1 cellular context compared by ENCODE assay signal in the genomic region with DNA sequence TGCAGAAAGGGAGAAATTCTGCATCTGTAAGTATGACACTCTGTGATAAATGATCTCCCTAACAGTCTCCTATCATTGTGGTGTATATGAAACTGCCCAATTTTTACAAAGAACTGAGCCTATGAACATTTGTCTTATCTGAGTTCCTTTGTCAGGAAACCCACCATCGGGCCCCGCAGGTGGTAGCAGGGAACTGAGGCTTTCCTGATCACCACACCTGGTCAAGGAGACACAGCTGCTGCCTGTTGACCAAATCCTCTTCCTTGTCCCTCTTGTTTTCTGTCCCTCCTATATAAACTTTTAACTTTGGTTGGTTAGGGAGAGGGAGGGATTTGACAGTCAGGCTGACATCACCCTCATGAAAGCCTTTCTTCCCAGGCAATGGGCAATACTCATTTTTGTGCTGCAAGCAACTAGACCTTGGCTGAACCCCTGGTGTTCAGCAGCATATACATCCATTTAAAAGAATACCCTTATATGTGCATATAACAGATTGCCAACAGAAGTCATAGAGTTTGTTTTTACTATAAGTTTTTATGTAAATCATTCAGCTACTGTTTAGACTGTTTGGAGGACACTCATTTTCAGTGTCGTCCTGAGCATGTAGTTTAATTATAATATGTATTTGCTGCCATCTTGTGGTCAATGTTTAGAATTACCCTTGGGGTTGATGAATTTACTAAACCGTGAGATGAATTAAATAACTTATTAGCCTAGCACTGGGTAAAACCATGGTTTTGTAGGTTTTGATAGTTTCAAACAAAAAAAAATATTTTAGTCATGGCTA.
TF ChIP-seq lines count a peak whose summit lies in the region.

No MANE protein-coding gene starts in this region.

TF ChIP-seq in K562, 482 proteins besides CTCF, POLR2A, EP300 and RAD21 (continued from another document and continues in another):
- TF ChIP-seq, protein P1, sequence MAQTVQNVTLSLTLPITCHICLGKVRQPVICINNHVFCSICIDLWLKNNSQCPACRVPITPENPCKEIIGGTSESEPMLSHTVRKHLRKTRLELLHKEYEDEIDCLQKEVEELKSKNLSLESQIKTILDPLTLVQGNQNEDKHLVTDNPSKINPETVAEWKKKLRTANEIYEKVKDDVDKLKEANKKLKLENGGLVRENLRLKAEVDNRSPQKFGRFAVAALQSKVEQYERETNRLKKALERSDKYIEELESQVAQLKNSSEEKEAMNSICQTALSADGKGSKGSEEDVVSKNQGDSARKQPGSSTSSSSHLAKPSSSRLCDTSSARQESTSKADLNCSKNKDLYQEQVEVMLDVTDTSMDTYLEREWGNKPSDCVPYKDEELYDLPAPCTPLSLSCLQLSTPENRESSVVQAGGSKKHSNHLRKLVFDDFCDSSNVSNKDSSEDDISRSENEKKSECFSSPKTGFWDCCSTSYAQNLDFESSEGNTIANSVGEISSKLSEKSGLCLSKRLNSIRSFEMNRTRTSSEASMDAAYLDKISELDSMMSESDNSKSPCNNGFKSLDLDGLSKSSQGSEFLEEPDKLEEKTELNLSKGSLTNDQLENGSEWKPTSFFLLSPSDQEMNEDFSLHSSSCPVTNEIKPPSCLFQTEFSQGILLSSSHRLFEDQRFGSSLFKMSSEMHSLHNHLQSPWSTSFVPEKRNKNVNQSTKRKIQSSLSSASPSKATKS (CRISPR knock-in tag; IDR thresholded peaks at IDR 0.05): no peak
- no peak for TF ChIP-seq MTA2 (IDR thresholded peaks at IDR 0.05; ENCODE audit: low read depth)
- TF ChIP-seq, protein P2, sequence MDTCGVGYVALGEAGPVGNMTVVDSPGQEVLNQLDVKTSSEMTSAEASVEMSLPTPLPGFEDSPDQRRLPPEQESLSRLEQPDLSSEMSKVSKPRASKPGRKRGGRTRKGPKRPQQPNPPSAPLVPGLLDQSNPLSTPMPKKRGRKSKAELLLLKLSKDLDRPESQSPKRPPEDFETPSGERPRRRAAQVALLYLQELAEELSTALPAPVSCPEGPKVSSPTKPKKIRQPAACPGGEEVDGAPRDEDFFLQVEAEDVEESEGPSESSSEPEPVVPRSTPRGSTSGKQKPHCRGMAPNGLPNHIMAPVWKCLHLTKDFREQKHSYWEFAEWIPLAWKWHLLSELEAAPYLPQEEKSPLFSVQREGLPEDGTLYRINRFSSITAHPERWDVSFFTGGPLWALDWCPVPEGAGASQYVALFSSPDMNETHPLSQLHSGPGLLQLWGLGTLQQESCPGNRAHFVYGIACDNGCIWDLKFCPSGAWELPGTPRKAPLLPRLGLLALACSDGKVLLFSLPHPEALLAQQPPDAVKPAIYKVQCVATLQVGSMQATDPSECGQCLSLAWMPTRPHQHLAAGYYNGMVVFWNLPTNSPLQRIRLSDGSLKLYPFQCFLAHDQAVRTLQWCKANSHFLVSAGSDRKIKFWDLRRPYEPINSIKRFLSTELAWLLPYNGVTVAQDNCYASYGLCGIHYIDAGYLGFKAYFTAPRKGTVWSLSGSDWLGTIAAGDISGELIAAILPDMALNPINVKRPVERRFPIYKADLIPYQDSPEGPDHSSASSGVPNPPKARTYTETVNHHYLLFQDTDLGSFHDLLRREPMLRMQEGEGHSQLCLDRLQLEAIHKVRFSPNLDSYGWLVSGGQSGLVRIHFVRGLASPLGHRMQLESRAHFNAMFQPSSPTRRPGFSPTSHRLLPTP (IDR thresholded peaks at IDR 0.05; ENCODE audit: borderline replicate concordance, extremely low read depth, insufficient read length): no peak
- TF ChIP-seq JUND (IDR thresholded peaks at IDR 0.05; ENCODE audit: borderline replicate concordance, low read depth, low read length): no peak
- TF ChIP-seq JUND (tag; IDR thresholded peaks at IDR 0.05; ENCODE audit: borderline replicate concordance, low read depth, low read length): peak; percentile 19; the same call in 1 of the 3 replicates
- TF ChIP-seq POLR2H (tag; IDR thresholded peaks at IDR 0.05; ENCODE audit: low read depth): no peak
- TF ChIP-seq, protein P3, sequence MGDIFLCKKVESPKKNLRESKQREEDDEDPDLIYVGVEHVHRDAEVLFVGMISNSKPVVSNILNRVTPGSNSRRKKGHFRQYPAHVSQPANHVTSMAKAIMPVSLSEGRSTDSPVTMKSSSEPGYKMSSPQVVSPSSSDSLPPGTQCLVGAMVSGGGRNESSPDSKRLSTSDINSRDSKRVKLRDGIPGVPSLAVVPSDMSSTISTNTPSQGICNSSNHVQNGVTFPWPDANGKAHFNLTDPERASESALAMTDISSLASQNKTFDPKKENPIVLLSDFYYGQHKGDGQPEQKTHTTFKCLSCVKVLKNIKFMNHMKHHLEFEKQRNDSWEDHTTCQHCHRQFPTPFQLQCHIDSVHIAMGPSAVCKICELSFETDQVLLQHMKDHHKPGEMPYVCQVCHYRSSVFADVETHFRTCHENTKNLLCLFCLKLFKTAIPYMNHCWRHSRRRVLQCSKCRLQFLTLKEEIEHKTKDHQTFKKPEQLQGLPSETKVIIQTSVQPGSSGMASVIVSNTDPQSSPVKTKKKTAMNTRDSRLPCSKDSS (IDR thresholded peaks at IDR 0.05; ENCODE audit: low read depth, partially characterized antibody): peak; percentile 89
- TF ChIP-seq, protein P4, sequence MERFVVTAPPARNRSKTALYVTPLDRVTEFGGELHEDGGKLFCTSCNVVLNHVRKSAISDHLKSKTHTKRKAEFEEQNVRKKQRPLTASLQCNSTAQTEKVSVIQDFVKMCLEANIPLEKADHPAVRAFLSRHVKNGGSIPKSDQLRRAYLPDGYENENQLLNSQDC (CRISPR knock-in tag; IDR thresholded peaks at IDR 0.05): no peak
- no peak for TF ChIP-seq HDAC8 (tag; IDR thresholded peaks at IDR 0.05)
- peak; percentile 78 for TF ChIP-seq SMC3 (conservative IDR thresholded peaks at IDR 0.05; ENCODE audit: insufficient read depth, low read depth, low read length)
- TF ChIP-seq, protein P5, sequence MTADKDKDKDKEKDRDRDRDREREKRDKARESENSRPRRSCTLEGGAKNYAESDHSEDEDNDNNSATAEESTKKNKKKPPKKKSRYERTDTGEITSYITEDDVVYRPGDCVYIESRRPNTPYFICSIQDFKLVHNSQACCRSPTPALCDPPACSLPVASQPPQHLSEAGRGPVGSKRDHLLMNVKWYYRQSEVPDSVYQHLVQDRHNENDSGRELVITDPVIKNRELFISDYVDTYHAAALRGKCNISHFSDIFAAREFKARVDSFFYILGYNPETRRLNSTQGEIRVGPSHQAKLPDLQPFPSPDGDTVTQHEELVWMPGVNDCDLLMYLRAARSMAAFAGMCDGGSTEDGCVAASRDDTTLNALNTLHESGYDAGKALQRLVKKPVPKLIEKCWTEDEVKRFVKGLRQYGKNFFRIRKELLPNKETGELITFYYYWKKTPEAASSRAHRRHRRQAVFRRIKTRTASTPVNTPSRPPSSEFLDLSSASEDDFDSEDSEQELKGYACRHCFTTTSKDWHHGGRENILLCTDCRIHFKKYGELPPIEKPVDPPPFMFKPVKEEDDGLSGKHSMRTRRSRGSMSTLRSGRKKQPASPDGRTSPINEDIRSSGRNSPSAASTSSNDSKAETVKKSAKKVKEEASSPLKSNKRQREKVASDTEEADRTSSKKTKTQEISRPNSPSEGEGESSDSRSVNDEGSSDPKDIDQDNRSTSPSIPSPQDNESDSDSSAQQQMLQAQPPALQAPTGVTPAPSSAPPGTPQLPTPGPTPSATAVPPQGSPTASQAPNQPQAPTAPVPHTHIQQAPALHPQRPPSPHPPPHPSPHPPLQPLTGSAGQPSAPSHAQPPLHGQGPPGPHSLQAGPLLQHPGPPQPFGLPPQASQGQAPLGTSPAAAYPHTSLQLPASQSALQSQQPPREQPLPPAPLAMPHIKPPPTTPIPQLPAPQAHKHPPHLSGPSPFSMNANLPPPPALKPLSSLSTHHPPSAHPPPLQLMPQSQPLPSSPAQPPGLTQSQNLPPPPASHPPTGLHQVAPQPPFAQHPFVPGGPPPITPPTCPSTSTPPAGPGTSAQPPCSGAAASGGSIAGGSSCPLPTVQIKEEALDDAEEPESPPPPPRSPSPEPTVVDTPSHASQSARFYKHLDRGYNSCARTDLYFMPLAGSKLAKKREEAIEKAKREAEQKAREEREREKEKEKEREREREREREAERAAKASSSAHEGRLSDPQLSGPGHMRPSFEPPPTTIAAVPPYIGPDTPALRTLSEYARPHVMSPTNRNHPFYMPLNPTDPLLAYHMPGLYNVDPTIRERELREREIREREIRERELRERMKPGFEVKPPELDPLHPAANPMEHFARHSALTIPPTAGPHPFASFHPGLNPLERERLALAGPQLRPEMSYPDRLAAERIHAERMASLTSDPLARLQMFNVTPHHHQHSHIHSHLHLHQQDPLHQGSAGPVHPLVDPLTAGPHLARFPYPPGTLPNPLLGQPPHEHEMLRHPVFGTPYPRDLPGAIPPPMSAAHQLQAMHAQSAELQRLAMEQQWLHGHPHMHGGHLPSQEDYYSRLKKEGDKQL (CRISPR knock-in tag; IDR thresholded peaks at IDR 0.05; ENCODE audit: borderline replicate concordance): no peak
- no peak for TF ChIP-seq ZSCAN32 (CRISPR knock-in tag; IDR thresholded peaks at IDR 0.05)
- TF ChIP-seq, protein P6, sequence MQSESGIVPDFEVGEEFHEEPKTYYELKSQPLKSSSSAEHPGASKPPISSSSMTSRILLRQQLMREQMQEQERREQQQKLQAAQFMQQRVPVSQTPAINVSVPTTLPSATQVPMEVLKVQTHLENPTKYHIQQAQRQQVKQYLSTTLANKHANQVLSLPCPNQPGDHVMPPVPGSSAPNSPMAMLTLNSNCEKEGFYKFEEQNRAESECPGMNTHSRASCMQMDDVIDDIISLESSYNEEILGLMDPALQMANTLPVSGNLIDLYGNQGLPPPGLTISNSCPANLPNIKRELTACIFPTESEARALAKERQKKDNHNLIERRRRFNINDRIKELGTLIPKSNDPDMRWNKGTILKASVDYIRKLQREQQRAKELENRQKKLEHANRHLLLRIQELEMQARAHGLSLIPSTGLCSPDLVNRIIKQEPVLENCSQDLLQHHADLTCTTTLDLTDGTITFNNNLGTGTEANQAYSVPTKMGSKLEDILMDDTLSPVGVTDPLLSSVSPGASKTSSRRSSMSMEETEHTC (IDR thresholded peaks at IDR 0.05): no peak
- TF ChIP-seq, protein P7, sequence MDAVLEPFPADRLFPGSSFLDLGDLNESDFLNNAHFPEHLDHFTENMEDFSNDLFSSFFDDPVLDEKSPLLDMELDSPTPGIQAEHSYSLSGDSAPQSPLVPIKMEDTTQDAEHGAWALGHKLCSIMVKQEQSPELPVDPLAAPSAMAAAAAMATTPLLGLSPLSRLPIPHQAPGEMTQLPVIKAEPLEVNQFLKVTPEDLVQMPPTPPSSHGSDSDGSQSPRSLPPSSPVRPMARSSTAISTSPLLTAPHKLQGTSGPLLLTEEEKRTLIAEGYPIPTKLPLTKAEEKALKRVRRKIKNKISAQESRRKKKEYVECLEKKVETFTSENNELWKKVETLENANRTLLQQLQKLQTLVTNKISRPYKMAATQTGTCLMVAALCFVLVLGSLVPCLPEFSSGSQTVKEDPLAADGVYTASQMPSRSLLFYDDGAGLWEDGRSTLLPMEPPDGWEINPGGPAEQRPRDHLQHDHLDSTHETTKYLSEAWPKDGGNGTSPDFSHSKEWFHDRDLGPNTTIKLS (IDR thresholded peaks at IDR 0.05; ENCODE audit: borderline replicate concordance, low read depth): no peak
- TF ChIP-seq CC2D1A (IDR thresholded peaks at IDR 0.05): peak; percentile 29; the same call in 1 of the 2 replicates
- TF ChIP-seq, protein P8, sequence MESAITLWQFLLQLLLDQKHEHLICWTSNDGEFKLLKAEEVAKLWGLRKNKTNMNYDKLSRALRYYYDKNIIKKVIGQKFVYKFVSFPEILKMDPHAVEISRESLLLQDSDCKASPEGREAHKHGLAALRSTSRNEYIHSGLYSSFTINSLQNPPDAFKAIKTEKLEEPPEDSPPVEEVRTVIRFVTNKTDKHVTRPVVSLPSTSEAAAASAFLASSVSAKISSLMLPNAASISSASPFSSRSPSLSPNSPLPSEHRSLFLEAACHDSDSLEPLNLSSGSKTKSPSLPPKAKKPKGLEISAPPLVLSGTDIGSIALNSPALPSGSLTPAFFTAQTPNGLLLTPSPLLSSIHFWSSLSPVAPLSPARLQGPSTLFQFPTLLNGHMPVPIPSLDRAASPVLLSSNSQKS (CRISPR knock-in tag; IDR thresholded peaks at IDR 0.05): no peak
- no peak for TF ChIP-seq ATF1 (CRISPR knock-in tag; IDR thresholded peaks at IDR 0.05)
- peak; percentile 39 for TF ChIP-seq ATF1 (tag; IDR thresholded peaks at IDR 0.05)
- no peak for TF ChIP-seq ZNF444 (CRISPR knock-in tag; IDR thresholded peaks at IDR 0.05)
- TF ChIP-seq NFXL1 (CRISPR knock-in tag; IDR thresholded peaks at IDR 0.05): no peak
- 0 out of 2 replicates have a peak, but pooled peaks have one; percentile 34 for TF ChIP-seq FOXK1 (CRISPR knock-in tag; IDR thresholded peaks at IDR 0.05; ENCODE audit: borderline replicate concordance)
- TF ChIP-seq TRIM28 (IDR thresholded peaks at IDR 0.05): peak; percentile 78
- TF ChIP-seq NFYB (IDR thresholded peaks at IDR 0.05; ENCODE audit: extremely low read depth, insufficient read length): no peak
- TF ChIP-seq, protein P9, sequence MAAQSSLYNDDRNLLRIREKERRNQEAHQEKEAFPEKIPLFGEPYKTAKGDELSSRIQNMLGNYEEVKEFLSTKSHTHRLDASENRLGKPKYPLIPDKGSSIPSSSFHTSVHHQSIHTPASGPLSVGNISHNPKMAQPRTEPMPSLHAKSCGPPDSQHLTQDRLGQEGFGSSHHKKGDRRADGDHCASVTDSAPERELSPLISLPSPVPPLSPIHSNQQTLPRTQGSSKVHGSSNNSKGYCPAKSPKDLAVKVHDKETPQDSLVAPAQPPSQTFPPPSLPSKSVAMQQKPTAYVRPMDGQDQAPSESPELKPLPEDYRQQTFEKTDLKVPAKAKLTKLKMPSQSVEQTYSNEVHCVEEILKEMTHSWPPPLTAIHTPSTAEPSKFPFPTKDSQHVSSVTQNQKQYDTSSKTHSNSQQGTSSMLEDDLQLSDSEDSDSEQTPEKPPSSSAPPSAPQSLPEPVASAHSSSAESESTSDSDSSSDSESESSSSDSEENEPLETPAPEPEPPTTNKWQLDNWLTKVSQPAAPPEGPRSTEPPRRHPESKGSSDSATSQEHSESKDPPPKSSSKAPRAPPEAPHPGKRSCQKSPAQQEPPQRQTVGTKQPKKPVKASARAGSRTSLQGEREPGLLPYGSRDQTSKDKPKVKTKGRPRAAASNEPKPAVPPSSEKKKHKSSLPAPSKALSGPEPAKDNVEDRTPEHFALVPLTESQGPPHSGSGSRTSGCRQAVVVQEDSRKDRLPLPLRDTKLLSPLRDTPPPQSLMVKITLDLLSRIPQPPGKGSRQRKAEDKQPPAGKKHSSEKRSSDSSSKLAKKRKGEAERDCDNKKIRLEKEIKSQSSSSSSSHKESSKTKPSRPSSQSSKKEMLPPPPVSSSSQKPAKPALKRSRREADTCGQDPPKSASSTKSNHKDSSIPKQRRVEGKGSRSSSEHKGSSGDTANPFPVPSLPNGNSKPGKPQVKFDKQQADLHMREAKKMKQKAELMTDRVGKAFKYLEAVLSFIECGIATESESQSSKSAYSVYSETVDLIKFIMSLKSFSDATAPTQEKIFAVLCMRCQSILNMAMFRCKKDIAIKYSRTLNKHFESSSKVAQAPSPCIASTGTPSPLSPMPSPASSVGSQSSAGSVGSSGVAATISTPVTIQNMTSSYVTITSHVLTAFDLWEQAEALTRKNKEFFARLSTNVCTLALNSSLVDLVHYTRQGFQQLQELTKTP (IDR thresholded peaks at IDR 0.05; ENCODE audit: low read depth in 1 of 2, partially characterized antibody in 2 of 2): no peak
- TF ChIP-seq, protein P10, sequence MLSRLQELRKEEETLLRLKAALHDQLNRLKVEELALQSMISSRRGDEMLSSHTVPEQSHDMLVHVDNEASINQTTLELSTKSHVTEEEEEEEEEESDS (CRISPR knock-in tag; IDR thresholded peaks at IDR 0.05): no peak
